ENCODE assay signal across 15 cellular contexts in the genomic region with DNA sequence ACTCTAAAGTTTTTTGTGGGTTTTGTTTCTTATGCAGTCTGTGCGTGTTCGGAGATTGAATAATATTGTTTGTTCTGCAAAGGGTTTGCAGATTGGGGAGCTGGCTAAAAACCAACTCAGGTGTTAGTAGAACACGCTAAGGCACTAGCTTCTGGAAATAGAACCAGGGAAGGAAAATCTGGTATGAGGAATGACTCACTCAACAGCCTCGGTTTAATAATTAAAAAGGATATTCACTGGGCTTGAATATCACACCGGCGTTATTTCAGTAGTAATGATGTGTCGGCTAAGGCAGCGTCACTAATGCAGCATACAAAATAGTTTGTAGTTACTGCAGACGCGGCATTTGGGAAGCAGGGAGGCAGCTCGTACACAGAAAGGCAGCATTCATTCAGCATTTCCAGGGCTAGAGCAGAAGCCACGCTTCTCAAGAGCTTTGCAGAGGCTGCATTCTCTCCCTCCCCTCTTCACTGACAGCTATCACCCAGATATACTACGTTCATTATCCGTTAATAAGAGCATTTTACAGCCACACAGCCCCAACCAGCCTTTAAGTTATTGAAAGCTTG. TPM values are rescaled to one million over a fixed set of nuclear protein-coding genes. Genes with fewer than 3 reads are reported as not detected.
A peak's percentile ranks its signal among the peaks of the same experiment; 100 is the strongest.
DNase-seq lines count a peak whose midpoint lies in the region; ATAC-seq and TF ChIP-seq lines count a peak whose summit lies in the region.
"Had no signal": no experiment of that assay in that cellular context is flagged by ENCODE, and none has a peak within 500 bp of the region (broad histone marks: within the 10 kb centered on the region; RNA-seq: fewer than 3 reads in every experiment).

No MANE protein-coding gene starts in this region.

- H3K4me3 Mint-ChIP-seq in type B pancreatic cell = peak overlapping the region; percentile 84

- intact Hi-C loops in Right ventricle myocardium superior (cut with DNase I) = no loop called here
- intact Hi-C loops in cardiac septum (cut with DNase I) = loop anchor here (2.0 to 5.0 kb wide), 3 partner anchors 141 to 473 kb away; no protein-coding TSS in a partner anchor
- intact Hi-C loops in mucosa of descending colon (cut with DNase I, micrococcal nuclease) = no loop called here

- H3K9me3 Mint-ChIP-seq in type B pancreatic cell = no peaks in the 10 kb centered on the region

- peak; percentile 10 for ATAC-seq in Right ventricle myocardium superior (ENCODE audit: poor library complexity)
- peak; percentile 20 for ATAC-seq in mucosa of descending colon
- no peak for ATAC-seq in GM21825 (IDR thresholded peaks at IDR 0.05; ENCODE audit: unreplicated experiment)
- ATAC-seq in HG02970 (IDR thresholded peaks at IDR 0.05; ENCODE audit: low FRiP score, unreplicated experiment) = no peak

- no peaks in the 10 kb centered on the region for H3K9me3 ChIP-seq in mucosa of descending colon
- H3K9me3 ChIP-seq: colonic mucosa, prostate gland had no signal

- DNase-seq in Right ventricle myocardium superior (no peak), cardiac septum (ENCODE audit: low spot score) (no peak), fibroblast of mammary gland (ENCODE audit: low read depth) (no peak), mucosa of descending colon (no peak), type B pancreatic cell (ENCODE audit: extremely low spot score, unreplicated experiment) (no peak), OCI-M1 (lab: John Stamatoyannopoulos, UW) (no peak)
- DNase-seq: activated CD4-positive, alpha-beta T cell treated with anti-CD3 and anti-CD28 coated beads for 1 hour; colonic mucosa; NCI-H187; NCI-H526 treated with DMSO at 0.1 percent for 48 hours; T-helper 1 cell had no signal

- H3K36me3 ChIP-seq in mucosa of descending colon (ENCODE audit: low read depth) = no peaks in the 10 kb centered on the region
- H3K36me3 ChIP-seq: colonic mucosa, prostate gland had no signal

- TF ChIP-seq CTCF in fibroblast of mammary gland (conservative IDR thresholded peaks at IDR 0.05; ENCODE audit: control insufficient read depth, insufficient read depth, low read depth, low read length) (no peak), mucosa of descending colon (IDR thresholded peaks at IDR 0.05) (no peak), type B pancreatic cell (conservative IDR thresholded peaks at IDR 0.05) (no peak)

- H3K4me1 ChIP-seq in mucosa of descending colon (ENCODE audit: low read depth) = peaks cover 7% of the 10 kb centered on the region
- H3K4me1 ChIP-seq: colonic mucosa, prostate gland had no signal

- no peaks in the 10 kb centered on the region for H3K36me3 Mint-ChIP-seq in type B pancreatic cell

- peak overlapping the region; percentile 42 for H3K4me3 ChIP-seq in fibroblast of mammary gland (ENCODE audit: control insufficient read depth, low read depth, low read length)
- H3K4me3 ChIP-seq in mucosa of descending colon = no peak overlapping the region
- H3K4me3 ChIP-seq: colonic mucosa, prostate gland had no signal

- peaks cover 15% of the 10 kb centered on the region for H3K4me1 Mint-ChIP-seq in type B pancreatic cell (ENCODE audit: unreplicated experiment)

- H3K27ac Mint-ChIP-seq in type B pancreatic cell = no peak overlapping the region

- H3K27me3 Mint-ChIP-seq in type B pancreatic cell = peaks cover 54% of the 10 kb centered on the region

RNA-seq across cellular contexts. Expression of gene ADRA1B, which starts 1.7 kb away (rescaled TPM):
- 1.5 TPM for total RNA-seq in Right ventricle myocardium superior
- 4.9 TPM for total RNA-seq in cardiac septum
- total RNA-seq in mucosa of descending colon = under 1 TPM; 0.51 to 0.89 (median 0.69) TPM
- total RNA-seq in type B pancreatic cell (ENCODE audit: low replicate concordance) = 2.9 and 9.9 TPM in 2 replicates
- total RNA-seq: RPMI7951 had no signal

Comparison
In these comparisons a context has a peak if more than half of its experiments do, and no peak if none do; other contexts are left out.
1. ATAC-seq: peak in Right ventricle myocardium superior (single experiment) and mucosa of descending colon (single experiment); none in GM21825 (single experiment) and HG02970 (single experiment).